In the genomic region with DNA sequence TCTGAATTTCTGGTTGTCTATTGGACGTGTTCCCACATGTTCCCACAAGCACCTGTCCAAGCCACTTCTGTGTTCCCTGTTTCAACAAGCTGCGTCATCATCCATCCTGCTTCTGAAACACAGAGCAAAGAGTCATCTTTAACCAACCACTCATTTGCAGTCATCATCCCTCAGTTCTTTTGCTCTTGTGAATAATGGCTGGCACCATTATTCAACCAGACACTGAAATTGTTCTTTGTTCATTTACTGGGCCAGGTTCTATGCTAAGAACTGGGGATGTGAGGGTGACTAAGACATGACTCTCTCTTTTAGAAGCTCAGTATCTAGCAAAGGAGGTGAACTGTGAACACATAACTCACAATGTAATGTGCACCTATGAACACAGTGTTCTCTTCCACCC, we compare ENCODE assay signal across 24 cellular contexts. TPM values are rescaled to one million over a fixed set of nuclear protein-coding genes. Genes with fewer than 3 reads are reported as not detected.
DNase-seq lines count a peak whose midpoint lies in the region; ATAC-seq lines count a peak whose summit lies in the region.
"Had no signal": no experiment of that assay in that cellular context is flagged by ENCODE, and none has a peak within 500 bp of the region (broad histone marks: within the 10 kb centered on the region; RNA-seq: fewer than 3 reads in every experiment).

No MANE protein-coding gene starts in this region.

- no peaks in the 10 kb centered on the region for H3K9me3 Mint-ChIP-seq in activated naive CD8-positive, alpha-beta T cell treated with anti-CD3 and anti-CD28 coated beads for 36 hours
- H3K9me3 Mint-ChIP-seq: activated naive CD8-positive, alpha-beta T cell treated with anti-CD3 and anti-CD28 coated beads, Interleukin-2, amount 10 ng/mL, durations not matched to agents 7 days and 5 days; dendritic cell treated with granulocyte-macrophage colony-stimulating factor and Interleukin-4, amounts not matched to agents 40 ng/mL and 50 ng/mL, for 4 days; nephron had no signal

- no peaks in the 10 kb centered on the region for H3K36me3 Mint-ChIP-seq in activated naive CD8-positive, alpha-beta T cell treated with anti-CD3 and anti-CD28 coated beads for 36 hours
- H3K36me3 Mint-ChIP-seq: activated naive CD8-positive, alpha-beta T cell treated with anti-CD3 and anti-CD28 coated beads, Interleukin-2, amount 10 ng/mL, durations not matched to agents 7 days and 5 days; stimulated activated effector memory CD8-positive, alpha-beta T cell treated with anti-CD3 and anti-CD28 coated beads, Interleukin-12 subunit alpha, Interleukin-12 subunit beta, amount 100 ng/mL, for 72 hours; WTC11 had no signal

- H3K4me3 ChIP-seq in skeletal muscle cell (ENCODE audit: low read depth, low read length) (no peak overlapping the region), H7 (ENCODE audit: insufficient read depth, low read depth, low read length) (no peak overlapping the region)
- H3K4me3 ChIP-seq: BLaER1, breast epithelium, heart right ventricle, spleen, tibial nerve had no signal

- no peaks in the 10 kb centered on the region for H3K4me1 Mint-ChIP-seq in activated naive CD8-positive, alpha-beta T cell treated with anti-CD3 and anti-CD28 coated beads for 36 hours
- H3K4me1 Mint-ChIP-seq: activated naive CD8-positive, alpha-beta T cell treated with anti-CD3 and anti-CD28 coated beads, Interleukin-2, amount 10 ng/mL, durations not matched to agents 7 days and 5 days; nephron; stimulated activated effector memory CD8-positive, alpha-beta T cell treated with anti-CD3 and anti-CD28 coated beads, Interleukin-12 subunit alpha, Interleukin-12 subunit beta, amount 100 ng/mL, for 72 hours; T-helper 17 cell; WTC11 had no signal

- ATAC-seq in HG03432 (IDR thresholded peaks at IDR 0.05; ENCODE audit: unreplicated experiment) = no peak
- ATAC-seq: activated CD8-positive, alpha-beta T cell treated with anti-CD3 and anti-CD28 coated beads, Interleukin-2, amount 10 ng/mL, durations not matched to agents 7 days and 5 days; heart right ventricle; stimulated activated effector memory CD8-positive, alpha-beta T cell treated with anti-CD3 and anti-CD28 coated beads, Interleukin-12 subunit alpha, Interleukin-12 subunit beta, amount 100 ng/mL, for 72 hours; T-helper 17 cell; WTC11 had no signal

- H3K4me3 Mint-ChIP-seq in activated naive CD8-positive, alpha-beta T cell treated with anti-CD3 and anti-CD28 coated beads for 36 hours = no peak overlapping the region
- H3K4me3 Mint-ChIP-seq: activated CD8-positive, alpha-beta T cell treated with anti-CD3 and anti-CD28 coated beads, Interleukin-2, amount 10 ng/mL, durations not matched to agents 7 days and 5 days; activated naive CD8-positive, alpha-beta T cell treated with anti-CD3 and anti-CD28 coated beads, Interleukin-2, amount 10 ng/mL, durations not matched to agents 7 days and 5 days; dendritic cell treated with granulocyte-macrophage colony-stimulating factor and Interleukin-4, amounts not matched to agents 40 ng/mL and 50 ng/mL, for 4 days; nephron; stimulated activated effector memory CD8-positive, alpha-beta T cell treated with anti-CD3 and anti-CD28 coated beads, Interleukin-12 subunit alpha, Interleukin-12 subunit beta, amount 100 ng/mL, for 72 hours; T-helper 17 cell; WTC11 had no signal

- H3K27me3 ChIP-seq in H7 (ENCODE audit: control insufficient read depth, insufficient read depth, low read length) = no peaks in the 10 kb centered on the region
- H3K27me3 ChIP-seq: BLaER1, breast epithelium, heart right ventricle, spleen, tibial nerve had no signal

- DNase-seq in NCI-H146 (lab: John Stamatoyannopoulos, UW) = peak; percentile 59
- no peak for DNase-seq in NCI-H146 treated with DMSO at 0.1 percent for 48 hours (lab: John Stamatoyannopoulos, UW; ENCODE audit: unreplicated experiment)
- peak; percentile 83 for DNase-seq in NCI-H2029 (lab: John Stamatoyannopoulos, UW)
- peak; percentile 88 for DNase-seq in SHP77 treated with DMSO at 0.1 percent for 48 hours (lab: John Stamatoyannopoulos, UW)
- peak; percentile 7 for DNase-seq in skeletal muscle cell (ENCODE audit: low read depth)
- DNase-seq in H7 = no peak
- no peak for DNase-seq in activated naive CD8-positive, alpha-beta T cell treated with anti-CD3 and anti-CD28 coated beads for 36 hours
- DNase-seq: 8988T; activated CD8-positive, alpha-beta T cell treated with anti-CD3 and anti-CD28 coated beads, Interleukin-2, amount 10 ng/mL, durations not matched to agents 7 days and 5 days; activated naive CD8-positive, alpha-beta T cell treated with anti-CD3 and anti-CD28 coated beads, Interleukin-2, amount 10 ng/mL, durations not matched to agents 7 days and 5 days; DND-41; heart right ventricle; Karpas-422; spleen; T-helper 17 cell had no signal

- H3K36me3 ChIP-seq in H7 (replicated peaks; ENCODE audit: control insufficient read depth, insufficient read depth, low read length) = no peaks in the 10 kb centered on the region
- H3K36me3 ChIP-seq: BLaER1, breast epithelium, heart right ventricle, spleen, tibial nerve had no signal

- H3K27me3 Mint-ChIP-seq in activated naive CD8-positive, alpha-beta T cell treated with anti-CD3 and anti-CD28 coated beads for 36 hours = peaks cover 1% of the 10 kb centered on the region
- H3K27me3 Mint-ChIP-seq: activated naive CD8-positive, alpha-beta T cell treated with anti-CD3 and anti-CD28 coated beads, Interleukin-2, amount 10 ng/mL, durations not matched to agents 7 days and 5 days; dendritic cell treated with granulocyte-macrophage colony-stimulating factor and Interleukin-4, amounts not matched to agents 40 ng/mL and 50 ng/mL, for 4 days; progenitor cell of endocrine pancreas; T-helper 17 cell had no signal

- H3K27ac Mint-ChIP-seq in activated naive CD8-positive, alpha-beta T cell treated with anti-CD3 and anti-CD28 coated beads for 36 hours = no peak overlapping the region
- H3K27ac Mint-ChIP-seq: activated CD8-positive, alpha-beta T cell treated with anti-CD3 and anti-CD28 coated beads, Interleukin-2, amount 10 ng/mL, durations not matched to agents 7 days and 5 days; activated naive CD8-positive, alpha-beta T cell treated with anti-CD3 and anti-CD28 coated beads, Interleukin-2, amount 10 ng/mL, durations not matched to agents 7 days and 5 days; dendritic cell treated with granulocyte-macrophage colony-stimulating factor and Interleukin-4, amounts not matched to agents 40 ng/mL and 50 ng/mL, for 4 days; nephron; progenitor cell of endocrine pancreas; stimulated activated effector memory CD8-positive, alpha-beta T cell treated with anti-CD3 and anti-CD28 coated beads, Interleukin-12 subunit alpha, Interleukin-12 subunit beta, amount 100 ng/mL, for 72 hours; T-helper 17 cell; WTC11 had no signal

RNA-seq across cellular contexts. Expression of a gene that starts 40.7 kb away (rescaled TPM):
- 1.3 and 1.7 TPM in 2 replicates for total RNA-seq in H7 (2014; rRNA removed; shearing (Covaris generic))
- not detected for total RNA-seq in activated naive CD8-positive, alpha-beta T cell treated with anti-CD3 and anti-CD28 coated beads for 36 hours
- total RNA-seq: activated CD8-positive, alpha-beta T cell treated with anti-CD3 and anti-CD28 coated beads, Interleukin-2, amount 10 ng/mL, durations not matched to agents 7 days and 5 days; activated naive CD8-positive, alpha-beta T cell treated with anti-CD3 and anti-CD28 coated beads, Interleukin-2, amount 10 ng/mL, durations not matched to agents 7 days and 5 days; T-helper 17 cell had no signal

Comparison
In these comparisons a context has a peak if more than half of its experiments do, and no peak if none do; other contexts are left out.
1. DNase-seq: peak in NCI-H146 (single experiment), NCI-H2029 (single experiment), SHP77 treated with DMSO at 0.1 percent for 48 hours (single experiment) and skeletal muscle cell (single experiment); none in NCI-H146 treated with DMSO at 0.1 percent for 48 hours (single experiment), H7 (single experiment) and activated naive CD8-positive, alpha-beta T cell treated with anti-CD3 and anti-CD28 coated beads for 36 hours (single experiment).